In the genomic region with DNA sequence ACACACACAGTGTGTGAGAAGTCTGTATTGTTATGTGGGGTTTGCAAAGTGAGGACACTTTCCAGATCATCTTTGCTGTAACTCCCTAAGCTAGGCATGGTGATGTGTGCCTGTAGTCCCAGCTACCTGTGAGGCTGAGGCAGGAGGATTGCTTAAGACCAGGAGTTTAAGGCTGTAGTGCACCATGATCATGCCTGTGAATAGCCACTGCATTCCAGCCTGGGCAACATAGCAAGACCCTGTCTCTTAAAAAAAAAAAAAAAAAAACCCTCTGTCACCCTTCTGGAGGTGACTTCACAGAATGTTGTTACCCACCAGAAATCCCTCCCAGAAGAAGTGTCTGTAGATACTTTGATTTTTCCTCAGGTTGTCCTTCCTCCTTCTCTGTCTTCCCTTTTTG, we compare ENCODE assay signal across 1 cellular context.
TF ChIP-seq lines count a peak whose summit lies in the region.

No MANE protein-coding gene starts in this region.

TF ChIP-seq in K562, 482 proteins besides CTCF, POLR2A, EP300 and RAD21:
- no peak for TF ChIP-seq SRF (CRISPR knock-in tag; IDR thresholded peaks at IDR 0.05)
- peak; percentile 63 for TF ChIP-seq RBM25 (IDR thresholded peaks at IDR 0.05; ENCODE audit: low read depth, low read length, severe bottlenecking)
- no peak for TF ChIP-seq SMARCB1 (IDR thresholded peaks at IDR 0.05; ENCODE audit: insufficient read length, low read depth)
- no peak for TF ChIP-seq POU5F1 (IDR thresholded peaks at IDR 0.05; ENCODE audit: borderline replicate concordance, low read depth, low read length, partially characterized antibody)
- TF ChIP-seq ZNF384 (IDR thresholded peaks at IDR 0.05; ENCODE audit: low read depth, low read length), result 0 out of 2 replicates have a peak, but pooled peaks have one; percentile 24
- TF ChIP-seq ZNF445 (CRISPR knock-in tag; IDR thresholded peaks at IDR 0.05; ENCODE audit: low read depth), result no peak
- TF ChIP-seq FOXM1 (IDR thresholded peaks at IDR 0.05; ENCODE audit: low read depth), result no peak
- no peak for TF ChIP-seq FOXM1 (CRISPR knock-in tag; IDR thresholded peaks at IDR 0.05; ENCODE audit: low read depth)
- TF ChIP-seq ZNF121 (CRISPR knock-in tag; conservative IDR thresholded peaks at IDR 0.05), result peak; percentile 85
